Comparison of ENCODE assay signal across 29 cellular contexts in the genomic region with DNA sequence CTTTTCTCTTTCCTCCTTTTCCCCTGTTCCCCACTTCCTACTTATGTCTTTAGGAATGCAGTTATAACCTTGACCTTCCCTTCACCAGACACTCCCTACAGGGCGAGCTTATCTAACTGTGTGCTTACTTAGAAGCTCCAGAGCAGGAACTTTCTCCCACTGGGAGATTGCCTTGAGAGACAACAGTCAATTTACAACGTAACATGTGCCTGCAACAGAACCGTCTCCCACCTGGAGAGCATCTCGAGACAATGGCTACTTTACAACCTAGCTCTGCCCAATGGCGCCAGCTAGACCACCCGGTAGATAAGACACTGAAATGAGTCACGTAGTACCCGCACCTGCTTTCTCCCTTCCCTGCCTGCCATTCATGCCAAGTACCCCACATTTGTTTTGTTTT. TPM values are rescaled to one million over a fixed set of nuclear protein-coding genes. Genes with fewer than 3 reads are reported as not detected.
DNase-seq lines count a peak whose midpoint lies in the region; ATAC-seq, FAIRE-seq and TF ChIP-seq lines count a peak whose summit lies in the region.
"Had no signal": no experiment of that assay in that cellular context is flagged by ENCODE, and none has a peak within 500 bp of the region (broad histone marks: within the 10 kb centered on the region; RNA-seq: fewer than 3 reads in every experiment).

No MANE protein-coding gene starts in this region.

- H3K27ac ChIP-seq in HepG2 (ENCODE audit: extremely low read length, insufficient read depth, low read length) (no peak overlapping the region), right lobe of liver (no peak overlapping the region), OCI-LY7 (ENCODE audit: low read depth, low read length, poor library complexity, severe bottlenecking) (no peak overlapping the region), ovary (no peak overlapping the region)
- H3K27ac ChIP-seq: A549, breast epithelium, GM23248, heart right ventricle, skin epidermis, suprapubic skin had no signal

- ATAC-seq in HepG2 (peak; percentile 23; the same call in 2 of the 3 replicates), right lobe of liver (no peak)
- ATAC-seq: A549; heart right ventricle; natural killer cell treated with Interleukin-12 subunit alpha and Interleukin-12 subunit beta and Interleukin-15 and Interleukin-18, amount 100 ng/mL, for 72 hours; PC-3 had no signal

- peak overlapping the region; percentile 36; the same call in 1 of the 2 replicates for H3K4me2 ChIP-seq in HepG2 (ENCODE audit: low read depth, low read length)
- peak overlapping the region; percentile 39; the same call in 1 of the 2 replicates for H3K4me2 ChIP-seq in OCI-LY7 (ENCODE audit: low read length)
- H3K4me2 ChIP-seq: A549 had no signal

- H3K9me3 ChIP-seq in HepG2 (ENCODE audit: low read length) (no peaks in the 10 kb centered on the region), right lobe of liver (no peaks in the 10 kb centered on the region), OCI-LY7 (ENCODE audit: low read length) (no peaks in the 10 kb centered on the region), ovary (no peaks in the 10 kb centered on the region)
- H3K9me3 ChIP-seq: A549, breast epithelium, heart right ventricle, suprapubic skin had no signal

- CTCF ChIA-PET in HepG2 (lab: Yijun Ruan, JAX; ENCODE audit: low intra/inter-chr PET ratio, low total read pairs), result no interaction called here
- CTCF ChIA-PET in OCI-LY7 (lab: Charles Lee; ENCODE audit: unreplicated experiment), result no interaction called here

- WGBS in HepG2 (ENCODE audit: low lambda C conversion rate), result 26% methylated on average over 8 of the region's 8 CpGs
- 66% methylated on average over 8 of the region's 8 CpGs for WGBS in right lobe of liver (ENCODE audit: insufficient coverage, low coverage, low lambda C conversion rate, missing lambda C conversion rate)
- 17 to 33% (median 21%) methylated on average over 8 of the region's 8 CpGs for WGBS in ovary, 3 donors

- H3K4me3 ChIP-seq in HepG2 (replicated peaks in 1 of 3; ENCODE audit: insufficient read depth in 1 of 3, low read depth in 2 of 3, low read length in 3 of 3) (no peak overlapping the region), right lobe of liver (no peak overlapping the region), OCI-LY7 (ENCODE audit: low read depth, low read length, poor library complexity, severe bottlenecking) (no peak overlapping the region), ovary (no peak overlapping the region)
- H3K4me3 ChIP-seq: A549, breast epithelium, GM23248, heart right ventricle, skin epidermis, suprapubic skin had no signal

- TF ChIP-seq CTCF in HepG2 (CRISPR knock-in tag; IDR thresholded peaks at IDR 0.05) (no peak), right lobe of liver (IDR thresholded peaks at IDR 0.05) (no peak), OCI-LY7 (conservative IDR thresholded peaks at IDR 0.05; ENCODE audit: low read length) (no peak), ovary (IDR thresholded peaks at IDR 0.05) (no peak)

- in situ Hi-C loops in HepG2 (cut with HindIII; ENCODE audit: extremely low pct_ligation_motif_present, low pct_unique_long_range_greater_than_20kb), result no loop called here

- no peak overlapping the region for H3K9ac ChIP-seq in HepG2 (ENCODE audit: insufficient read depth, low read depth, low read length)
- H3K9ac ChIP-seq: GM23248 had no signal

- no peak for TF ChIP-seq RAD21 in HepG2 (CRISPR knock-in tag; IDR thresholded peaks at IDR 0.05)

- POLR2A ChIA-PET in HepG2 (lab: Yijun Ruan, JAX), result interaction anchor here (1.1 kb wide), 1 partner anchor 20 kb away, joined by 3 read pairs; no protein-coding TSS in a partner anchor
- POLR2A ChIA-PET in OCI-LY7 (lab: Charles Lee), result interaction anchor here (0.9 to 2.1 kb wide), 5 partner anchors 9 to 17 kb away, joined by 3 to 12 read pairs (median 3); no protein-coding TSS in a partner anchor

- intact Hi-C loops in HepG2 (cut with micrococcal nuclease; ENCODE audit: unreplicated experiment) (no loop called here), right lobe of liver (cut with DNase I) (no loop called here), OCI-LY7 (cut with micrococcal nuclease; ENCODE audit: unreplicated experiment) (no loop called here), ovary (cut with DNase I) (no loop called here)

- no peak for DNase-seq in HepG2 (ENCODE audit: low spot score)
- no peak for DNase-seq in right lobe of liver
- DNase-seq in OCI-LY7 (ENCODE audit: low spot score), result no peak
- peak; percentile 79 for DNase-seq in islet precursor cell
- DNase-seq in ovary, result no peak
- DNase-seq in NCI-H774 (lab: John Stamatoyannopoulos, UW), result no peak
- DNase-seq in GM19238 (ENCODE audit: insufficient read length, low spot score), result no peak
- no peak for DNase-seq in NCI-H2227 treated with DMSO at 0.1 percent for 48 hours (lab: John Stamatoyannopoulos, UW)
- DNase-seq: activated CD4-positive, alpha-beta memory T cell treated with anti-CD3 and anti-CD28 coated beads for 36 hours; activated CD4-positive, alpha-beta T cell treated with anti-CD3 and anti-CD28 coated beads for 1 hour; activated CD8-positive, alpha-beta memory T cell treated with anti-CD3 and anti-CD28 coated beads, Interleukin-2, amount 50 U/mL, for 4 hours; activated naive CD4-positive, alpha-beta T cell treated with anti-CD3 and anti-CD28 coated beads, Interleukin-2, amount 50 U/mL, for 16 hours; amygdala; Calu3; CD4-positive, CD25-positive, alpha-beta regulatory T cell; DND-41; GM23248; heart right ventricle; MV-4-11; NCI-H1436; NCI-H2107; PC-3; stimulated activated naive CD4-positive, alpha-beta T cell treated with Interleukin-2 at 50 U/mL for 16 hours had no signal

- FAIRE-seq in HepG2 (lab: Jason Lieb, UNC), result no peak
- FAIRE-seq: A549, frontal cortex had no signal

- BruUV-seq in HepG2 (replicated peaks; lab: Mats Ljungman, UMichigan), result no TSS peak
- BruUV-seq in OCI-LY7 (replicated peaks; lab: Mats Ljungman, UMichigan), result no TSS peak

- no peaks in the 10 kb centered on the region for H3K9me2 ChIP-seq in OCI-LY7 (ENCODE audit: insufficient read depth, low read length)

- H3K79me2 ChIP-seq in HepG2 (ENCODE audit: insufficient read depth, low read length) (no peaks in the 10 kb centered on the region), OCI-LY7 (ENCODE audit: insufficient read depth, low read depth, low read length) (no peaks in the 10 kb centered on the region)

- H3K36me3 ChIP-seq in HepG2 (replicated peaks in 1 of 2; ENCODE audit: control insufficient read depth in 1 of 2, insufficient read depth in 2 of 2, low read length in 2 of 2), result no peaks in the 10 kb centered on the region
- H3K36me3 ChIP-seq in right lobe of liver, result no peaks in the 10 kb centered on the region
- no peaks in the 10 kb centered on the region for H3K36me3 ChIP-seq in OCI-LY7 (ENCODE audit: insufficient read depth, low read length)
- no peaks in the 10 kb centered on the region for H3K36me3 ChIP-seq in ovary
- H3K36me3 ChIP-seq: breast epithelium, heart right ventricle, suprapubic skin had no signal

- peaks cover 11% of the 10 kb centered on the region for H3K4me1 ChIP-seq in HepG2 (ENCODE audit: insufficient read depth, low read length)
- no peaks in the 10 kb centered on the region for H3K4me1 ChIP-seq in right lobe of liver
- peaks cover 27% of the 10 kb centered on the region for H3K4me1 ChIP-seq in OCI-LY7 (ENCODE audit: insufficient read depth, low read length, poor library complexity, severe bottlenecking)
- H3K4me1 ChIP-seq in ovary (ENCODE audit: insufficient read depth), result peaks cover 3% of the 10 kb centered on the region
- H3K4me1 ChIP-seq: A549, breast epithelium, suprapubic skin had no signal

- TF ChIP-seq EP300 in HepG2 (IDR thresholded peaks at IDR 0.05; ENCODE audit: low read depth in 2 of 2, low read length in 2 of 2), result no peak
- no peak for TF ChIP-seq EP300 in HepG2 (CRISPR knock-in tag; IDR thresholded peaks at IDR 0.05; ENCODE audit: borderline replicate concordance)
- no peak for TF ChIP-seq EP300 in ovary (IDR thresholded peaks at IDR 0.05)

- TF ChIP-seq POLR2A in HepG2 (IDR thresholded peaks at IDR 0.05; ENCODE audit: insufficient read depth in 1 of 2, low read depth in 2 of 2, low read length in 2 of 2) (no peak), right lobe of liver (IDR thresholded peaks at IDR 0.05) (no peak), ovary (IDR thresholded peaks at IDR 0.05) (no peak)

- H4K20me1 ChIP-seq in HepG2 (ENCODE audit: insufficient read depth, low read length) (no peaks in the 10 kb centered on the region), OCI-LY7 (ENCODE audit: insufficient read depth, low read length) (no peaks in the 10 kb centered on the region)

- H3K27me3 ChIP-seq in HepG2 (ENCODE audit: control insufficient read depth in 1 of 2, insufficient read depth in 2 of 2, low read length in 2 of 2), result no peaks in the 10 kb centered on the region
- no peaks in the 10 kb centered on the region for H3K27me3 ChIP-seq in right lobe of liver
- H3K27me3 ChIP-seq in ovary, result no peaks in the 10 kb centered on the region
- H3K27me3 ChIP-seq: breast epithelium, heart right ventricle, suprapubic skin had no signal

- H2AFZ ChIP-seq in HepG2 (ENCODE audit: low read length) (no peak overlapping the region), OCI-LY7 (ENCODE audit: low read length) (peak overlapping the region; percentile 84; the same call in 1 of the 2 replicates)
- H2AFZ ChIP-seq: GM23248 had no signal

RNA-seq across cellular contexts. Expression of gene HMGN1, which starts 16.7 kb away (rescaled TPM):
- total RNA-seq in HepG2 (2016; rRNA removed; fragmentation: Illumina TruSeq; extraction: Trizol) (286 and 355 TPM in 2 replicates), right lobe of liver (10 to 100 TPM; 34.6 to 71.6 (median 63.9) TPM), OCI-LY7 (2022) (492 and 532 TPM in 2 replicates), ovary (100 to 1,000 TPM in 6 of 7 donors, 10 to 100 TPM in 1; 70.2 to 209 (median 145) TPM)
- 200 and 237 TPM in 2 replicates for total RNA-seq in HepG2 (2016; cell fraction: cytosol; rRNA removed; fragmentation: Illumina TruSeq; extraction: Trizol; ENCODE audit: low read depth)
- total RNA-seq in HepG2 (2016; cell fraction: insoluble cytoplasmic fraction; rRNA removed; fragmentation: Illumina TruSeq; extraction: Trizol), result 276 and 350 TPM in 2 replicates
- total RNA-seq in HepG2 (2016; cell fraction: membrane; rRNA removed; fragmentation: Illumina TruSeq; extraction: Trizol), result 380 and 392 TPM in 2 replicates
- 162 and 177 TPM in 2 replicates for total RNA-seq in HepG2 (2016; cell fraction: nucleus; rRNA removed; fragmentation: Illumina TruSeq; extraction: Trizol)
- polyA plus RNA-seq in HepG2 (2011; rRNA removed) (69.2 and 104 TPM in 2 replicates), ovary (100 to 1,000 TPM; 105 to 201 TPM)
- polyA plus RNA-seq in HepG2 (2011; cell fraction: cytosol; rRNA removed), result 42.7 and 59.4 TPM in 2 replicates
- 60.7 and 86.6 TPM in 2 replicates for polyA plus RNA-seq in HepG2 (2011; cell fraction: nucleus; rRNA removed)
- 128 and 194 TPM in 2 replicates for polyA plus RNA-seq in HepG2 (2012)
- polyA plus RNA-seq in HepG2 (2016; cell fraction: cytosol; fragmentation: Illumina TruSeq; extraction: Trizol; ENCODE audit: low read depth), result 295 and 368 TPM in 2 replicates
- 469 and 491 TPM in 2 replicates for polyA plus RNA-seq in HepG2 (2016; cell fraction: insoluble cytoplasmic fraction; fragmentation: Illumina TruSeq; extraction: Trizol; ENCODE audit: low read depth)
- 426 and 487 TPM in 2 replicates for polyA plus RNA-seq in HepG2 (2016; cell fraction: membrane; fragmentation: Illumina TruSeq; extraction: Trizol; ENCODE audit: low read depth)
- 344 and 363 TPM in 2 replicates for polyA plus RNA-seq in HepG2 (2016; cell fraction: nucleus; fragmentation: Illumina TruSeq; extraction: Trizol; ENCODE audit: insufficient read depth, low read depth)
- 17.4 and 49.8 TPM in 2 replicates for polyA minus RNA-seq in HepG2 (2011; rRNA and poly(A)+ RNA removed; ENCODE audit: low replicate concordance)
- polyA minus RNA-seq in HepG2 (2011; cell fraction: cytosol; rRNA and poly(A)+ RNA removed), result 42.5 and 49.1 TPM in 2 replicates
- 49.1 and 49.8 TPM in 2 replicates for polyA minus RNA-seq in HepG2 (2011; cell fraction: nucleus; rRNA and poly(A)+ RNA removed)
- total RNA-seq in OCI-LY7 (2014; rRNA removed; shearing (Covaris generic)), result 264 and 349 TPM in 2 replicates

RNA-seq across cellular contexts. Expression of gene BRWD1, which starts 18.7 kb away (rescaled TPM):
- total RNA-seq in HepG2 (2016; rRNA removed; fragmentation: Illumina TruSeq; extraction: Trizol) (28.0 and 28.7 TPM in 2 replicates), right lobe of liver (10 to 100 TPM; 18.6 to 26.7 (median 21.9) TPM), OCI-LY7 (2022) (61.7 and 68.6 TPM in 2 replicates), ovary (10 to 100 TPM; 43.5 to 73.0 (median 51.2) TPM)
- total RNA-seq in HepG2 (2016; cell fraction: cytosol; rRNA removed; fragmentation: Illumina TruSeq; extraction: Trizol; ENCODE audit: low read depth), result 30.7 and 33.0 TPM in 2 replicates
- 28.3 TPM in 2 replicates for total RNA-seq in HepG2 (2016; cell fraction: insoluble cytoplasmic fraction; rRNA removed; fragmentation: Illumina TruSeq; extraction: Trizol)
- 24.7 and 28.2 TPM in 2 replicates for total RNA-seq in HepG2 (2016; cell fraction: membrane; rRNA removed; fragmentation: Illumina TruSeq; extraction: Trizol)
- 61.1 and 61.3 TPM in 2 replicates for total RNA-seq in HepG2 (2016; cell fraction: nucleus; rRNA removed; fragmentation: Illumina TruSeq; extraction: Trizol)
- polyA plus RNA-seq in HepG2 (2011; rRNA removed) (11.4 and 13.9 TPM in 2 replicates), ovary (10 to 100 TPM; 15.7 to 25.0 TPM)
- polyA plus RNA-seq in HepG2 (2011; cell fraction: cytosol; rRNA removed), result 5.1 and 8.1 TPM in 2 replicates
- polyA plus RNA-seq in HepG2 (2011; cell fraction: nucleus; rRNA removed), result 14.0 and 19.1 TPM in 2 replicates
- polyA plus RNA-seq in HepG2 (2012), result 13.5 and 18.9 TPM in 2 replicates
- 3.9 and 4.4 TPM in 2 replicates for polyA plus RNA-seq in HepG2 (2016; cell fraction: cytosol; fragmentation: Illumina TruSeq; extraction: Trizol; ENCODE audit: low read depth)
- polyA plus RNA-seq in HepG2 (2016; cell fraction: insoluble cytoplasmic fraction; fragmentation: Illumina TruSeq; extraction: Trizol; ENCODE audit: low read depth), result 12.7 and 14.4 TPM in 2 replicates
- polyA plus RNA-seq in HepG2 (2016; cell fraction: membrane; fragmentation: Illumina TruSeq; extraction: Trizol; ENCODE audit: low read depth), result 8.7 TPM in 2 replicates
- polyA plus RNA-seq in HepG2 (2016; cell fraction: nucleus; fragmentation: Illumina TruSeq; extraction: Trizol; ENCODE audit: insufficient read depth, low read depth), result 27.5 and 27.9 TPM in 2 replicates
- polyA minus RNA-seq in HepG2 (2011; rRNA and poly(A)+ RNA removed; ENCODE audit: low replicate concordance), result 24.1 and 32.5 TPM in 2 replicates
- polyA minus RNA-seq in HepG2 (2011; cell fraction: cytosol; rRNA and poly(A)+ RNA removed), result 26.4 and 29.3 TPM in 2 replicates
- 204 and 216 TPM in 2 replicates for polyA minus RNA-seq in HepG2 (2011; cell fraction: nucleus; rRNA and poly(A)+ RNA removed)
- total RNA-seq in OCI-LY7 (2014; rRNA removed; shearing (Covaris generic)), result 39.1 and 53.2 TPM in 2 replicates
